In genomic region chr3:53195066-53195450, GRCh38 we compare ENCODE assay signal across 13 cellular contexts.
"Had no signal": no experiment of that assay in that cellular context is flagged by ENCODE, and none has a peak within 500 bp of the region (broad histone marks: within the 10 kb centered on the region; RNA-seq: fewer than 3 reads in every experiment).

No MANE protein-coding gene starts in this region.

- H3K9me3 ChIP-seq: testis had no signal

- H3K27me3 Mint-ChIP-seq: activated CD4-positive, alpha-beta T cell treated with anti-CD3 and anti-CD28 coated beads for 36 hours; stimulated activated naive CD8-positive, alpha-beta T cell treated with anti-CD3 and anti-CD28 coated beads, Interleukin-15, amount 100 ng/mL, for 72 hours had no signal

- H3K27me3 ChIP-seq: dorsolateral prefrontal cortex, testis had no signal

- DNase-seq: activated CD4-positive, alpha-beta T cell treated with anti-CD3 and anti-CD28 coated beads for 36 hours; activated CD8-positive, alpha-beta T cell treated with anti-CD3 and anti-CD28 coated beads, Interleukin-2, amount 10 ng/mL, durations not matched to agents 7 days and 5 days; amniotic stem cell; dorsolateral prefrontal cortex; immature natural killer cell; natural killer cell; occipital lobe; stimulated activated CD4-positive, alpha-beta T cell treated with anti-CD3 and anti-CD28 coated beads, Interleukin-12 subunit alpha, Interleukin-12 subunit beta, amount 100 ng/mL, for 4 hours; stimulated activated naive CD8-positive, alpha-beta T cell treated with anti-CD3 and anti-CD28 coated beads, Interleukin-15, amount 100 ng/mL, for 72 hours; SW 1271; T-helper 9 cell had no signal

- H3K9me3 Mint-ChIP-seq: activated naive CD4-positive, alpha-beta T cell treated with anti-CD3 and anti-CD28 coated beads, Interleukin-2, amount 50 U/mL, for 72 hours; immature natural killer cell; natural killer cell; stimulated activated naive CD8-positive, alpha-beta T cell treated with anti-CD3 and anti-CD28 coated beads, Interleukin-15, amount 100 ng/mL, for 72 hours had no signal

- H3K36me3 Mint-ChIP-seq: activated naive CD4-positive, alpha-beta T cell treated with anti-CD3 and anti-CD28 coated beads, Interleukin-2, amount 50 U/mL, for 72 hours had no signal

- H3K4me3 ChIP-seq: testis had no signal

- H3K27ac Mint-ChIP-seq: activated CD4-positive, alpha-beta T cell treated with anti-CD3 and anti-CD28 coated beads for 36 hours; activated CD8-positive, alpha-beta T cell treated with anti-CD3 and anti-CD28 coated beads, Interleukin-2, amount 10 ng/mL, durations not matched to agents 7 days and 5 days; activated naive CD4-positive, alpha-beta T cell treated with anti-CD3 and anti-CD28 coated beads, Interleukin-2, amount 50 U/mL, for 72 hours; immature natural killer cell; stimulated activated naive CD8-positive, alpha-beta T cell treated with anti-CD3 and anti-CD28 coated beads, Interleukin-15, amount 100 ng/mL, for 72 hours had no signal

- H3K27ac ChIP-seq: testis had no signal

- H3K4me3 Mint-ChIP-seq: activated CD4-positive, alpha-beta T cell treated with anti-CD3 and anti-CD28 coated beads for 36 hours; activated CD8-positive, alpha-beta T cell treated with anti-CD3 and anti-CD28 coated beads, Interleukin-2, amount 10 ng/mL, durations not matched to agents 7 days and 5 days; immature natural killer cell; natural killer cell had no signal
